In the genomic region with DNA sequence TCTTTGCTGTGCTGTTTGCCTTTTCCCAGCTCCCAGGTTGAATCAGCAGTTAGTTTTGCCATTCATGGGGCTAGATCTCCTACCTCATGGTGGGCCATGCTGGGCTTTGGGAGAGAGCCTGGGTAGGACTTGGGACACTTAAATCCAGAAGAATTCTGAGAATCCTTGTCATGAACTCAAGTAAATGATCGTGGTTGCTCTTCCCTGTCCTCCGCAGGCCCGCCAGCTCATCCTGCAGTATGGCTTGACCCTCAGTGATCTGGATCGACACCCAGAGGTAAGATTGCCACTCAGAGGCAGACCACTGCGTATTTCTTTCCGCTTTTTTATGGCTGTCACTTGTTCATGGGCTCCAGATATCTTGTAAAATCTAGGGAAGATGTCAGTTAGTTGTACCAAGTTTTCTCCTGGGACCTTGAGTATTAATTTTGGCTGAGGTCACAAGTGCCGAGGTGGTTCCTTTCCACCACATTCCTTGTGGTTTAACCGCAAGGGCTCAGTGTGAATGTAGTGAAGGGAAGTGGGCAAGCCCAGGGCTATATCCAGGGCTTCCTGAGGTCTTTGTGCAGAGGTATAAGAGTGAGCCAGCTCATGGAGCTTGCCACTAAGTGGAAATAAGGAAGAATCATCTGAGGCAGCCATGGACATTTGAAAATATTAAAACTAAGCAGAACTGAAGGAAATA, we compare ENCODE assay signal across 16 cellular contexts. TPM values are rescaled to one million over a fixed set of nuclear protein-coding genes. Genes with fewer than 3 reads are reported as not detected.
A peak's percentile ranks its signal among the peaks of the same experiment; 100 is the strongest.
DNase-seq lines count a peak whose midpoint lies in the region; ATAC-seq and TF ChIP-seq lines count a peak whose summit lies in the region.
"Had no signal": no experiment of that assay in that cellular context is flagged by ENCODE, and none has a peak within 500 bp of the region (broad histone marks: within the 10 kb centered on the region; RNA-seq: fewer than 3 reads in every experiment).

No MANE protein-coding gene starts in this region.

- no peak for DNase-seq in stimulated activated naive CD8-positive, alpha-beta T cell treated with anti-CD3 and anti-CD28 coated beads, Interleukin-15, Interleukin-2, amounts not matched to agents 100 U/mL and 50 U/mL, for 24 hours
- peak; percentile 31 for DNase-seq in SW480 (ENCODE audit: low spot score)
- DNase-seq in foreskin keratinocyte, result peak in 1 of 2 donors; percentile 48
- DNase-seq in HAP-1 (ENCODE audit: low spot score in 2 of 2), result no peak
- DNase-seq: DMS79 treated with DMSO at 0.1 percent for 48 hours, left lung, NCI-H2171 treated with DMSO at 0.1 percent for 48 hours, OCI-M1, spleen had no signal

- H3K9me3 ChIP-seq in HAP-1, result no peaks in the 10 kb centered on the region
- H3K9me3 ChIP-seq: gastroesophageal sphincter, left lung, spleen had no signal

- H3K4me3 Mint-ChIP-seq in stimulated activated naive CD8-positive, alpha-beta T cell treated with anti-CD3 and anti-CD28 coated beads, Interleukin-15, Interleukin-2, amounts not matched to agents 100 ng/mL and 50 ng/mL, for 24 hours, result no peak overlapping the region
- H3K4me3 Mint-ChIP-seq: T-helper 2 cell treated with Interferon-gamma antibody and Interleukin-4, amounts not matched to agents 5 μg/mL and 100 μg/mL, for 36 hours had no signal

- peaks cover 11% of the 10 kb centered on the region for H3K4me1 Mint-ChIP-seq in stimulated activated naive CD8-positive, alpha-beta T cell treated with anti-CD3 and anti-CD28 coated beads, Interleukin-15, Interleukin-2, amounts not matched to agents 100 ng/mL and 50 ng/mL, for 24 hours (ENCODE audit: low read depth)

- H3K27me3 Mint-ChIP-seq in stimulated activated naive CD8-positive, alpha-beta T cell treated with anti-CD3 and anti-CD28 coated beads, Interleukin-15, Interleukin-2, amounts not matched to agents 100 ng/mL and 50 ng/mL, for 24 hours, result no peaks in the 10 kb centered on the region

- peaks cover 17% of the 10 kb centered on the region for H3K36me3 Mint-ChIP-seq in stimulated activated naive CD8-positive, alpha-beta T cell treated with anti-CD3 and anti-CD28 coated beads, Interleukin-15, Interleukin-2, amounts not matched to agents 100 ng/mL and 50 ng/mL, for 24 hours (ENCODE audit: low read depth)

- peaks cover 6% of the 10 kb centered on the region for H3K4me1 ChIP-seq in foreskin keratinocyte
- no peaks in the 10 kb centered on the region for H3K4me1 ChIP-seq in HAP-1
- H3K4me1 ChIP-seq: gastroesophageal sphincter, left lung had no signal

- H3K9me3 Mint-ChIP-seq in stimulated activated naive CD8-positive, alpha-beta T cell treated with anti-CD3 and anti-CD28 coated beads, Interleukin-15, Interleukin-2, amounts not matched to agents 100 ng/mL and 50 ng/mL, for 24 hours, result no peaks in the 10 kb centered on the region
- H3K9me3 Mint-ChIP-seq: T-helper 2 cell treated with Interferon-gamma antibody and Interleukin-4, amounts not matched to agents 5 μg/mL and 100 μg/mL, for 36 hours had no signal

- H3K27ac Mint-ChIP-seq in stimulated activated naive CD8-positive, alpha-beta T cell treated with anti-CD3 and anti-CD28 coated beads, Interleukin-15, Interleukin-2, amounts not matched to agents 100 ng/mL and 50 ng/mL, for 24 hours, result peak overlapping the region; percentile 45
- H3K27ac Mint-ChIP-seq: T-helper 2 cell treated with Interferon-gamma antibody and Interleukin-4, amounts not matched to agents 5 μg/mL and 100 μg/mL, for 36 hours had no signal

- in situ Hi-C loops in HAP-1 (cut with MboI; ENCODE audit: low sequenced_read_pairs), result no loop called here

- H3K4me3 ChIP-seq in HAP-1, result no peak overlapping the region
- H3K4me3 ChIP-seq: gastroesophageal sphincter, K562, left lung, spleen had no signal

- ATAC-seq in stimulated activated naive CD8-positive, alpha-beta T cell treated with anti-CD3 and anti-CD28 coated beads, Interleukin-15, Interleukin-2, amounts not matched to agents 100 U/mL and 50 U/mL, for 24 hours, result no peak
- ATAC-seq in foreskin keratinocyte, result peak; percentile 14
- no peak for ATAC-seq in HG03378 (IDR thresholded peaks at IDR 0.05; ENCODE audit: unreplicated experiment)
- no peak for ATAC-seq in HG03439 (IDR thresholded peaks at IDR 0.05; ENCODE audit: unreplicated experiment)
- no peak for ATAC-seq in GM19397 (IDR thresholded peaks at IDR 0.05; ENCODE audit: unreplicated experiment)
- ATAC-seq: gastroesophageal sphincter, K562, left lung had no signal

- TF ChIP-seq CTCF in foreskin keratinocyte (conservative IDR thresholded peaks at IDR 0.05), result no peak

- no peaks in the 10 kb centered on the region for H3K27me3 ChIP-seq in foreskin keratinocyte
- H3K27me3 ChIP-seq in HAP-1 (ENCODE audit: low read depth), result no peaks in the 10 kb centered on the region
- H3K27me3 ChIP-seq: gastroesophageal sphincter, left lung, spleen had no signal

- no peak overlapping the region for H3K27ac ChIP-seq in foreskin keratinocyte
- H3K27ac ChIP-seq: gastroesophageal sphincter, left lung, spleen had no signal

- no peaks in the 10 kb centered on the region for H3K36me3 ChIP-seq in HAP-1 (replicated peaks)

RNA-seq across cellular contexts. Expression of a gene that starts 37.7 kb away (rescaled TPM):
- total RNA-seq in foreskin keratinocyte, result 7.9 and 10.6 TPM in 2 replicates
- polyA plus RNA-seq in foreskin keratinocyte, result 11.7 and 15.0 TPM in 2 replicates
